8 cellular contexts compared by ENCODE assay signal in genomic region chr19:48738557-48739399, GRCh38. TPM values are rescaled to one million over a fixed set of nuclear protein-coding genes. Genes with fewer than 3 reads are reported as not detected.
DNase-seq lines count a peak whose midpoint lies in the region; ATAC-seq and TF ChIP-seq lines count a peak whose summit lies in the region.

No MANE protein-coding gene starts in this region.

- H3F3A ChIP-seq in GM23338 (replicated peaks; ENCODE audit: low read depth), result peaks cover 26% of the 10 kb centered on the region

- H3K27ac Mint-ChIP-seq in GM23338 (peak overlapping the region; percentile 92), osteocyte (ENCODE audit: unreplicated experiment) (peak overlapping the region; percentile 37)
- H3K27ac Mint-ChIP-seq in activated naive CD4-positive, alpha-beta T cell treated with anti-CD3 and anti-CD28 coated beads, Interleukin-2, amount 50 U/mL, for 72 hours, result peak overlapping the region in 1 of 2 donors; percentile 83

- H3K4me1 Mint-ChIP-seq in GM23338 (peaks cover 33% of the 10 kb centered on the region), osteocyte (ENCODE audit: unreplicated experiment) (peaks cover 7% of the 10 kb centered on the region)

- TF ChIP-seq CTCF in GM23338 (conservative IDR thresholded peaks at IDR 0.05; ENCODE audit: low read depth in 2 of 2) (peak in 1 of 2 experiments; percentile 71; a peak in 2 of 4 replicates), osteocyte (IDR thresholded peaks at IDR 0.05) (peak; percentile 45), testis (IDR thresholded peaks at IDR 0.05) (peak; percentile 11 to 45 (median 18))

- H3K27ac ChIP-seq in GM23338 (ENCODE audit: low read depth) (peak overlapping the region; percentile 79), testis (peak overlapping the region in 1 of 2 donors; percentile 59)

- WGBS in testis, 2 donors, result 2 to 13% methylated on average over 13 to 92 of the region's 95 CpGs

- peak overlapping the region; percentile 90 for H3K4me2 ChIP-seq in GM23338

- no peaks in the 10 kb centered on the region for H3K9me3 ChIP-seq in testis

- no peaks in the 10 kb centered on the region for H4K20me1 ChIP-seq in GM23338 (replicated peaks; ENCODE audit: insufficient read depth)

- H3K27me3 Mint-ChIP-seq in GM23338 (ENCODE audit: insufficient read depth, low read depth, poor library complexity) (peaks cover 39% of the 10 kb centered on the region), osteocyte (ENCODE audit: unreplicated experiment) (no peaks in the 10 kb centered on the region)

- DNase-seq in DMS114 treated with DMSO at 0.1 percent for 48 hours (lab: John Stamatoyannopoulos, UW; ENCODE audit: unreplicated experiment), result peak; percentile 69
- DNase-seq in GM23338 (ENCODE audit: low spot score), result peak; percentile 97
- peak; percentile 93 for DNase-seq in NAMALWA (ENCODE audit: low spot score)
- peak; percentile 54 for DNase-seq in SKM-1 (lab: John Stamatoyannopoulos, UW; ENCODE audit: unreplicated experiment)
- DNase-seq in activated naive CD4-positive, alpha-beta T cell treated with anti-CD3 and anti-CD28 coated beads, Interleukin-2, amount 50 U/mL, for 72 hours (ENCODE audit: low spot score in 2 of 2), result peak; percentile 86 to 94
- peak; percentile 66 to 94 (median 88) for DNase-seq in head of caudate nucleus
- DNase-seq in osteocyte (ENCODE audit: extremely low spot score, unreplicated experiment), result peak; percentile 94
- peak; percentile 94 for DNase-seq in testis

- peaks cover 21% of the 10 kb centered on the region for H3K27me3 ChIP-seq in GM23338 (ENCODE audit: insufficient read depth)
- no peaks in the 10 kb centered on the region for H3K27me3 ChIP-seq in testis

- peak overlapping the region; percentile 68 for H3K4me3 ChIP-seq in GM23338
- peak overlapping the region; percentile 52 to 54 for H3K4me3 ChIP-seq in testis

- ATAC-seq in GM23338, result peak; percentile 68
- peak; percentile 92 to 95 for ATAC-seq in activated naive CD4-positive, alpha-beta T cell treated with anti-CD3 and anti-CD28 coated beads, Interleukin-2, amount 50 U/mL, for 72 hours

- H3K4me1 ChIP-seq in GM23338 (ENCODE audit: insufficient read depth) (peaks cover 31% of the 10 kb centered on the region), testis (no peaks in the 10 kb centered on the region)

- H2AFZ ChIP-seq in GM23338, result peak overlapping the region; percentile 78; the same call in 1 of the 2 replicates

- peaks cover 2% of the 10 kb centered on the region; the same call in 1 of the 2 replicates for H3K9me2 ChIP-seq in GM23338 (ENCODE audit: insufficient read depth)

- no peaks in the 10 kb centered on the region for H3K79me2 ChIP-seq in GM23338 (replicated peaks; ENCODE audit: insufficient read depth)

- no peaks in the 10 kb centered on the region for H3K36me3 ChIP-seq in GM23338 (ENCODE audit: insufficient read depth)
- H3K36me3 ChIP-seq in testis (ENCODE audit: low read depth, missing control alignments), result no peaks in the 10 kb centered on the region

- H3K4me3 Mint-ChIP-seq in GM23338, result peak overlapping the region; percentile 68
- H3K4me3 Mint-ChIP-seq in osteocyte (ENCODE audit: unreplicated experiment), result peak overlapping the region; percentile 75

- peaks cover 4% of the 10 kb centered on the region for H3K36me3 Mint-ChIP-seq in GM23338 (ENCODE audit: low read depth)
- no peaks in the 10 kb centered on the region for H3K36me3 Mint-ChIP-seq in activated naive CD4-positive, alpha-beta T cell treated with anti-CD3 and anti-CD28 coated beads, Interleukin-2, amount 50 U/mL, for 72 hours
- no peaks in the 10 kb centered on the region for H3K36me3 Mint-ChIP-seq in osteocyte (ENCODE audit: unreplicated experiment)

- TF ChIP-seq POLR2A in testis (IDR thresholded peaks at IDR 0.05), result no peak

- peaks cover 5% of the 10 kb centered on the region; the same call in 2 of the 3 replicates for H3K9me3 Mint-ChIP-seq in GM23338
- no peaks in the 10 kb centered on the region for H3K9me3 Mint-ChIP-seq in activated naive CD4-positive, alpha-beta T cell treated with anti-CD3 and anti-CD28 coated beads, Interleukin-2, amount 50 U/mL, for 72 hours
- H3K9me3 Mint-ChIP-seq in osteocyte (ENCODE audit: unreplicated experiment), result no peaks in the 10 kb centered on the region

- intact Hi-C loops in head of caudate nucleus (cut with DNase I) (no loop called here), testis (cut with DNase I; ENCODE audit: low total_unique reads) (no loop called here)

TF ChIP-seq in GM23338, 12 proteins besides CTCF, POLR2A, EP300 and RAD21 (continues in another document):
- TF ChIP-seq ETS1 (IDR thresholded peaks at IDR 0.05) (no peak), JUNB (IDR thresholded peaks at IDR 0.05; ENCODE audit: unreplicated experiment) (no peak), REST (IDR thresholded peaks at IDR 0.05; ENCODE audit: unreplicated experiment) (no peak), STAT1 (IDR thresholded peaks at IDR 0.05; ENCODE audit: unreplicated experiment) (no peak), EZH2 (IDR thresholded peaks at IDR 0.05; ENCODE audit: low read depth, unreplicated experiment) (peak; percentile 25)

RNA-seq across cellular contexts. Expression of gene RASIP1, which starts 1.6 kb away (rescaled TPM):
- 14.8 and 18.0 TPM in 2 replicates for total RNA-seq in GM23338 (2014; rRNA removed; shearing (Covaris generic))
- polyA plus RNA-seq in GM23338 (2016; fragmentation: Nextera tagmentation; extraction: Ambion mirVana) (9.2 and 11.2 TPM in 2 replicates), testis (ENCODE audit: insufficient read depth, low read depth, low replicate concordance) (8.8 TPM)
- under 1 TPM; 0.19 to 0.66 TPM for total RNA-seq in activated naive CD4-positive, alpha-beta T cell treated with anti-CD3 and anti-CD28 coated beads, Interleukin-2, amount 50 U/mL, for 72 hours
- total RNA-seq in osteocyte (0.43 and 0.57 TPM in 2 replicates), testis (10 to 100 TPM; 11.2 to 21.4 TPM)

RNA-seq across cellular contexts. Expression of gene IZUMO1, which starts 7.9 kb away (rescaled TPM):
- total RNA-seq in GM23338 (2014; rRNA removed; shearing (Covaris generic)), result 1.7 and 3.5 TPM in 2 replicates
- polyA plus RNA-seq in GM23338 (2016; fragmentation: Nextera tagmentation; extraction: Ambion mirVana) (1.2 and 1.3 TPM in 2 replicates), testis (ENCODE audit: insufficient read depth, low read depth, low replicate concordance) (32.8 TPM)
- not detected for total RNA-seq in activated naive CD4-positive, alpha-beta T cell treated with anti-CD3 and anti-CD28 coated beads, Interleukin-2, amount 50 U/mL, for 72 hours
- total RNA-seq in osteocyte (not detected in 2 replicates), testis (10 to 100 TPM; 10.5 to 28.9 TPM)

RNA-seq across cellular contexts. Expression of gene FUT1, which starts 13.7 kb away (rescaled TPM):
- 20.3 and 20.8 TPM in 2 replicates for total RNA-seq in GM23338 (2014; rRNA removed; shearing (Covaris generic))
- polyA plus RNA-seq in GM23338 (2016; fragmentation: Nextera tagmentation; extraction: Ambion mirVana) (4.4 and 4.7 TPM in 2 replicates), testis (ENCODE audit: insufficient read depth, low read depth, low replicate concordance) (5.1 TPM)
- total RNA-seq in activated naive CD4-positive, alpha-beta T cell treated with anti-CD3 and anti-CD28 coated beads, Interleukin-2, amount 50 U/mL, for 72 hours, result under 1 TPM in 1 of 2 donors, not detected in 1; 0.41 TPM
- total RNA-seq in osteocyte (0.11 TPM in 1 of 2 replicates, not detected in the other), testis (1 to 10 TPM; 2.0 to 3.6 TPM)

RNA-seq across cellular contexts. Expression of gene FGF21, which starts 16.5 kb away (rescaled TPM):
- 1.3 TPM in 1 of 2 replicates, not detected in the other for total RNA-seq in GM23338 (2014; rRNA removed; shearing (Covaris generic))
- polyA plus RNA-seq in GM23338 (2016; fragmentation: Nextera tagmentation; extraction: Ambion mirVana) (0.78 and 1.1 TPM in 2 replicates), testis (ENCODE audit: insufficient read depth, low read depth, low replicate concordance) (not detected)
- total RNA-seq in activated naive CD4-positive, alpha-beta T cell treated with anti-CD3 and anti-CD28 coated beads, Interleukin-2, amount 50 U/mL, for 72 hours, result not detected
- total RNA-seq in osteocyte (not detected in 2 replicates), testis (not detected)

RNA-seq across cellular contexts. Expression of gene MAMSTR, which starts 19.3 kb away (rescaled TPM):
- total RNA-seq in GM23338 (2014; rRNA removed; shearing (Covaris generic)), result 0.39 and 1.9 TPM in 2 replicates
- polyA plus RNA-seq in GM23338 (2016; fragmentation: Nextera tagmentation; extraction: Ambion mirVana) (2.0 and 2.5 TPM in 2 replicates), testis (ENCODE audit: insufficient read depth, low read depth, low replicate concordance) (15.0 TPM)
- 1 to 10 TPM; 1.1 to 1.4 TPM for total RNA-seq in activated naive CD4-positive, alpha-beta T cell treated with anti-CD3 and anti-CD28 coated beads, Interleukin-2, amount 50 U/mL, for 72 hours
- total RNA-seq in osteocyte (1.3 and 1.8 TPM in 2 replicates), testis (10 to 100 TPM; 21.8 TPM)
